In genomic region chr9:129506892-129507291, GRCh38 we compare ENCODE assay signal across 16 cellular contexts.
DNase-seq lines count a peak whose midpoint lies in the region; ATAC-seq, FAIRE-seq and TF ChIP-seq lines count a peak whose summit lies in the region.
"Had no signal": no experiment of that assay in that cellular context is flagged by ENCODE, and none has a peak within 500 bp of the region (broad histone marks: within the 10 kb centered on the region; RNA-seq: fewer than 3 reads in every experiment).

No MANE protein-coding gene starts in this region.

- H3K4me1 ChIP-seq in H1 (replicated peaks in 1 of 4; ENCODE audit: control insufficient read depth in 3 of 4, insufficient read depth in 4 of 4, low read length in 3 of 4) (peaks cover 0 to 8% (median 3%) of the 10 kb centered on the region in 4 experiments; a peak in 4 of 7 replicates), mesendoderm (ENCODE audit: control insufficient read depth, low read depth, low read length) (peaks cover 2% of the 10 kb centered on the region), OCI-LY7 (ENCODE audit: insufficient read depth, low read length, poor library complexity, severe bottlenecking) (no peaks in the 10 kb centered on the region), aorta (ENCODE audit: control insufficient read depth in 1 of 2, insufficient read depth in 2 of 2, low read length in 2 of 2) (no peaks in the 10 kb centered on the region)

- H2BK5ac ChIP-seq in H1 (ENCODE audit: low read depth, low read length) (peak overlapping the region; percentile 15; the same call in 1 of the 2 replicates), mesendoderm (ENCODE audit: low read length) (no peak overlapping the region)

- H3K9me2 ChIP-seq in OCI-LY7 (ENCODE audit: insufficient read depth, low read length), result no peaks in the 10 kb centered on the region

- no peak overlapping the region for H4K5ac ChIP-seq in H1 (ENCODE audit: insufficient read length, low read depth, low read length)
- no peak overlapping the region for H4K5ac ChIP-seq in mesendoderm (ENCODE audit: low read length)

- no peaks in the 10 kb centered on the region for H3K27me3 ChIP-seq in H1 (replicated peaks in 1 of 4; ENCODE audit: control insufficient read depth in 3 of 4, extremely low read depth in 1 of 4, insufficient read depth in 3 of 4, low read length in 3 of 4)
- no peaks in the 10 kb centered on the region for H3K27me3 ChIP-seq in mesendoderm (ENCODE audit: insufficient read depth, low read length, poor library complexity)
- no peaks in the 10 kb centered on the region for H3K27me3 ChIP-seq in aorta (ENCODE audit: control insufficient read depth in 1 of 2, insufficient read depth in 2 of 2, low read length in 1 of 2)
- H3K27me3 ChIP-seq: BLaER1 treated with 17β-estradiol and CSF1 and Interleukin-3, amounts not matched to agents 10 nM and 100 nM had no signal

- intact Hi-C loops in OCI-LY7 (cut with micrococcal nuclease; ENCODE audit: unreplicated experiment) (no loop called here), aorta (cut with DNase I) (no loop called here)

- H3K9ac ChIP-seq in H1 (replicated peaks in 1 of 4; ENCODE audit: extremely low read depth in 1 of 4, low read depth in 3 of 4, low read length in 3 of 4) (no peak overlapping the region), mesendoderm (ENCODE audit: low read length) (peak overlapping the region; percentile 42)

- H3K56ac ChIP-seq in H1 (replicated peaks; ENCODE audit: insufficient read length, low read depth, low read length) (no peak overlapping the region), mesendoderm (ENCODE audit: low read length) (peak overlapping the region; percentile 60)

- H3K4me2 ChIP-seq in H1 (ENCODE audit: insufficient read depth in 1 of 2, low read depth in 2 of 2, low read length in 2 of 2) (peak overlapping the region in 1 of 2 experiments; percentile 45; a peak in 2 of 4 replicates), mesendoderm (ENCODE audit: low read length) (no peak overlapping the region), OCI-LY7 (ENCODE audit: low read length) (no peak overlapping the region)

- CTCF ChIA-PET in H1 (lab: Charles Lee; ENCODE audit: partially characterized antibody) (interaction anchor here (0.8 to 2.4 kb wide), 4 partner anchors 31 to 80 kb away, joined by 3 to 7 read pairs (median 4); no protein-coding TSS in a partner anchor), OCI-LY7 (lab: Charles Lee; ENCODE audit: unreplicated experiment) (no interaction called here)

- H3K79me1 ChIP-seq in H1 (ENCODE audit: low read depth, low read length) (no peaks in the 10 kb centered on the region), mesendoderm (ENCODE audit: low read length) (no peaks in the 10 kb centered on the region)

- H3K4me3 ChIP-seq in H1 (ENCODE audit: extremely low read depth in 1 of 4, insufficient read depth in 2 of 4, low read depth in 3 of 4, low read length in 4 of 4) (no peak overlapping the region), mesendoderm (ENCODE audit: low read length) (no peak overlapping the region), OCI-LY7 (ENCODE audit: low read depth, low read length, poor library complexity, severe bottlenecking) (no peak overlapping the region), aorta (ENCODE audit: low read length in 2 of 2) (no peak overlapping the region)
- H3K4me3 ChIP-seq: BLaER1 treated with 17β-estradiol and CSF1 and Interleukin-3, amounts not matched to agents 10 nM and 100 nM had no signal

- H3K23ac ChIP-seq in H1 (ENCODE audit: insufficient read length), result no peak overlapping the region
- H3K23ac ChIP-seq in mesendoderm (ENCODE audit: low read length), result no peak overlapping the region

- H2AFZ ChIP-seq in H1 (ENCODE audit: low read length) (peak overlapping the region; percentile 73; the same call in 1 of the 2 replicates), OCI-LY7 (ENCODE audit: low read length) (no peak overlapping the region)

- H2BK15ac ChIP-seq in H1 (ENCODE audit: low read length) (no peak overlapping the region), mesendoderm (replicated peaks; ENCODE audit: low read depth) (no peak overlapping the region)

- H3K9me3 ChIP-seq in H1 (ENCODE audit: insufficient read depth in 2 of 2, low read depth in 1 of 2, low read length in 1 of 2) (no peaks in the 10 kb centered on the region), OCI-LY7 (ENCODE audit: low read length) (no peaks in the 10 kb centered on the region), aorta (ENCODE audit: control insufficient read depth, low read length) (peaks cover 2% of the 10 kb centered on the region)

- no peak overlapping the region for H3K4ac ChIP-seq in H1 (replicated peaks; ENCODE audit: insufficient read length, low read depth, low read length)
- H3K4ac ChIP-seq in mesendoderm (ENCODE audit: low read depth, low read length), result peak overlapping the region; percentile 42

- H3K79me2 ChIP-seq in H1 (ENCODE audit: control insufficient read depth in 1 of 2, insufficient read depth in 2 of 2, low read length in 2 of 2) (no peaks in the 10 kb centered on the region), mesendoderm (ENCODE audit: control insufficient read depth, insufficient read depth, low read length) (no peaks in the 10 kb centered on the region), OCI-LY7 (ENCODE audit: insufficient read depth, low read depth, low read length) (no peaks in the 10 kb centered on the region)

- WGBS in H1 (ENCODE audit: extremely low coverage in 1 of 2, insufficient coverage in 1 of 2, insufficient read length in 1 of 2, insufficient replicate concordance in 2 of 2, low coverage in 1 of 2, low lambda C conversion rate in 2 of 2, missing lambda C conversion rate in 1 of 2), 2 experiments, result 56% methylated on average over 6 of the region's 6 CpGs; no CpG with 5 or more reads in 1 of the 2 experiments
- no CpG with 5 or more reads among the region's 6 CpGs for WGBS in mesendoderm (ENCODE audit: extremely low coverage, insufficient coverage, low lambda C conversion rate)
- 34 to 36% methylated on average over 6 of the region's 6 CpGs for WGBS in aorta, 2 donors

- ATAC-seq in aorta (ENCODE audit: low FRiP score), result no peak
- ATAC-seq: stimulated activated naive CD8-positive, alpha-beta T cell treated with anti-CD3 and anti-CD28 coated beads, Interleukin-15, amount 100 ng/mL, for 72 hours had no signal

- H3K23me2 ChIP-seq in H1 (ENCODE audit: low read depth, low read length), result no peaks in the 10 kb centered on the region

- FAIRE-seq in H1 (lab: Jason Lieb, UNC), result no peak

- H2AK5ac ChIP-seq in H1 (ENCODE audit: low read depth, low read length), result no peak overlapping the region
- no peak overlapping the region for H2AK5ac ChIP-seq in mesendoderm (ENCODE audit: low read length)

- H3K27ac ChIP-seq in H1 (ENCODE audit: low read depth, low read length) (no peak overlapping the region), mesendoderm (ENCODE audit: low read depth, low read length) (no peak overlapping the region), OCI-LY7 (ENCODE audit: low read depth, low read length, poor library complexity, severe bottlenecking) (no peak overlapping the region), aorta (ENCODE audit: low read depth in 1 of 2, low read length in 2 of 2) (no peak overlapping the region)

- BruUV-seq in OCI-LY7 (replicated peaks; lab: Mats Ljungman, UMichigan), result no TSS peak

- H4K91ac ChIP-seq in H1 (replicated peaks; ENCODE audit: insufficient read length, low read length), result no peak overlapping the region

- H2BK20ac ChIP-seq in H1 (ENCODE audit: low read length), result no peak overlapping the region

- H4K8ac ChIP-seq in H1 (ENCODE audit: extremely low read depth, insufficient read depth, low read length) (no peak overlapping the region), mesendoderm (ENCODE audit: low read depth, low read length) (no peak overlapping the region)

- POLR2A ChIA-PET in H1 (lab: Charles Lee; ENCODE audit: partially characterized antibody), result interaction anchor here (1.0 to 4.3 kb wide), 4 partner anchors 9 to 100 kb away, joined by 3 to 21 read pairs (median 4); no protein-coding TSS in a partner anchor
- POLR2A ChIA-PET in OCI-LY7 (lab: Charles Lee), result interaction anchor here (0.7 kb wide), 1 partner anchor 10 kb away, joined by 3 read pairs; no protein-coding TSS in a partner anchor

- no peak for TF ChIP-seq EP300 in H1 (IDR thresholded peaks at IDR 0.05; ENCODE audit: borderline replicate concordance in 1 of 2, low read depth in 2 of 2, low read length in 2 of 2)

- DNase-seq in AG20443 (ENCODE audit: low spot score) (peak; percentile 45), M059J (ENCODE audit: low read depth) (peak; percentile 73), H1 (ENCODE audit: low read depth in 1 of 2, low spot score in 2 of 2) (no peak), mesendoderm (no peak), OCI-LY7 (ENCODE audit: low spot score) (no peak), T-helper 2 cell (no peak), aorta (no peak), HUDEP-2 (lab: John Stamatoyannopoulos, UW; ENCODE audit: unreplicated experiment in 76 of 76) (no peak)
- DNase-seq: activated CD8-positive, alpha-beta memory T cell treated with anti-CD3 and anti-CD28 coated beads, Interleukin-2, amount 50 U/mL, for 48 hours; amygdala; effector CD8-positive, alpha-beta T cell; GDM1; mammary epithelial cell; MV-4-11; stimulated activated naive CD8-positive, alpha-beta T cell treated with anti-CD3 and anti-CD28 coated beads, Interleukin-15, amount 100 ng/mL, for 72 hours had no signal

- H4K20me1 ChIP-seq in H1 (replicated peaks in 1 of 2; ENCODE audit: control insufficient read depth in 1 of 2, insufficient read depth in 2 of 2, low read length in 2 of 2), result no peaks in the 10 kb centered on the region
- no peaks in the 10 kb centered on the region for H4K20me1 ChIP-seq in OCI-LY7 (ENCODE audit: insufficient read depth, low read length)
- H4K20me1 ChIP-seq: BLaER1 treated with 17β-estradiol and CSF1 and Interleukin-3, amounts not matched to agents 10 nM and 100 nM had no signal

- H2BK120ac ChIP-seq in H1 (replicated peaks; ENCODE audit: low read depth, low read length) (no peak overlapping the region), mesendoderm (ENCODE audit: low read depth, low read length) (no peak overlapping the region)

- no peak for TF ChIP-seq CTCF in H1 (IDR thresholded peaks at IDR 0.05; ENCODE audit: control extremely low read depth in 1 of 3, insufficient read depth in 1 of 3, low read depth in 1 of 3, low read length in 3 of 3)
- no peak for TF ChIP-seq CTCF in OCI-LY7 (conservative IDR thresholded peaks at IDR 0.05; ENCODE audit: low read length)

- H3K18ac ChIP-seq in H1 (ENCODE audit: extremely low read depth, low read length) (no peak overlapping the region), mesendoderm (ENCODE audit: low read length) (peak overlapping the region; percentile 54)

- no peak overlapping the region for H3K14ac ChIP-seq in H1 (ENCODE audit: insufficient read length)

- H3K36me3 ChIP-seq in H1 (ENCODE audit: control insufficient read depth in 2 of 4, insufficient read depth in 4 of 4, low read length in 3 of 4) (no peaks in the 10 kb centered on the region), mesendoderm (ENCODE audit: control insufficient read depth, insufficient read depth, low read length) (no peaks in the 10 kb centered on the region), OCI-LY7 (ENCODE audit: insufficient read depth, low read length) (no peaks in the 10 kb centered on the region), aorta (ENCODE audit: control insufficient read depth in 1 of 2, insufficient read depth in 2 of 2, low read length in 1 of 2) (no peaks in the 10 kb centered on the region)

- H2BK12ac ChIP-seq in H1 (ENCODE audit: low read depth, low read length), result no peak overlapping the region

- no peak for TF ChIP-seq RAD21 in H1 (IDR thresholded peaks at IDR 0.05 in 1 of 2, conservative IDR thresholded peaks at IDR 0.05 in 1 of 2; ENCODE audit: low read depth in 2 of 2, low read length in 2 of 2)

- TF ChIP-seq POLR2A in H1 (IDR thresholded peaks at IDR 0.05; ENCODE audit: control extremely low read depth in 1 of 2, low read depth in 2 of 2, low read length in 2 of 2), result no peak

Comparison
In these comparisons a context has a peak if more than half of its experiments do, and no peak if none do; other contexts are left out.
1. DNase-seq: peak in AG20443 (single experiment) and M059J (single experiment); none in H1 (0 of 2), mesendoderm (single experiment), OCI-LY7 (single experiment), T-helper 2 cell (0 of 5), aorta (0 of 2) and HUDEP-2 (0 of 76).